8 cellular contexts compared by ENCODE assay signal in genomic region chr2:75647771-75648170, GRCh38. TPM values are rescaled to one million over a fixed set of nuclear protein-coding genes. Genes with fewer than 3 reads are reported as not detected.
DNase-seq lines count a peak whose midpoint lies in the region; ATAC-seq and TF ChIP-seq lines count a peak whose summit lies in the region.

No MANE protein-coding gene starts in this region.

- H3K27ac Mint-ChIP-seq in chondrocyte (ENCODE audit: unreplicated experiment) = no peak overlapping the region

- H3K9me2 ChIP-seq in MM.1S (replicated peaks; ENCODE audit: insufficient read depth, low read length) (no peaks in the 10 kb centered on the region), neural cell (ENCODE audit: insufficient read depth, low read length) (no peaks in the 10 kb centered on the region)

- peak overlapping the region; percentile 50 to 82 for H3K4me3 ChIP-seq in DND-41 (ENCODE audit: low read depth in 1 of 2, low read length in 2 of 2)
- peak overlapping the region; percentile 71 for H3K4me3 ChIP-seq in MM.1S (ENCODE audit: low read length)
- peak overlapping the region; percentile 81 for H3K4me3 ChIP-seq in neural cell (ENCODE audit: low read length)
- H3K4me3 ChIP-seq in uterus = peak overlapping the region in 1 of 2 donors; percentile 88

- H3K4me3 Mint-ChIP-seq in chondrocyte (ENCODE audit: unreplicated experiment) = peak overlapping the region; percentile 92

- no peak for DNase-seq in DND-41
- peak; percentile 29 for DNase-seq in MM.1S
- no peak for DNase-seq in chondrocyte (ENCODE audit: low spot score)
- no peak for DNase-seq in T-helper 9 cell
- DNase-seq in uterus = no peak

- intact Hi-C loops in uterus (cut with DNase I; ENCODE audit: low total_unique reads) = no loop called here

- no peaks in the 10 kb centered on the region for H3K27me3 Mint-ChIP-seq in chondrocyte (ENCODE audit: low read depth)

- no peaks in the 10 kb centered on the region for H3K27me3 ChIP-seq in DND-41 (ENCODE audit: insufficient read depth, low read length, poor library complexity)
- no peaks in the 10 kb centered on the region for H3K27me3 ChIP-seq in MM.1S (replicated peaks; ENCODE audit: insufficient read depth, low read length)
- H3K27me3 ChIP-seq in neural cell (ENCODE audit: insufficient read depth, low read depth, low read length) = no peaks in the 10 kb centered on the region
- H3K27me3 ChIP-seq in uterus = no peaks in the 10 kb centered on the region

- peaks cover 42% of the 10 kb centered on the region for H3K36me3 ChIP-seq in DND-41 (ENCODE audit: insufficient read depth, low read length)
- H3K36me3 ChIP-seq in MM.1S (replicated peaks; ENCODE audit: insufficient read depth, low read length) = no peaks in the 10 kb centered on the region
- peaks cover 5% of the 10 kb centered on the region for H3K36me3 ChIP-seq in neural cell (ENCODE audit: insufficient read depth, low read length)
- no peaks in the 10 kb centered on the region for H3K36me3 ChIP-seq in uterus

- TF ChIP-seq CTCF in DND-41 (IDR thresholded peaks at IDR 0.05; ENCODE audit: borderline replicate concordance, extremely low read depth, low read length, poor library complexity, severe bottlenecking) = no peak
- TF ChIP-seq CTCF in MM.1S (IDR thresholded peaks at IDR 0.05; ENCODE audit: low read length) = no peak
- TF ChIP-seq CTCF in chondrocyte (IDR thresholded peaks at IDR 0.05) = peak; percentile 7
- TF ChIP-seq CTCF in neural cell (IDR thresholded peaks at IDR 0.05; ENCODE audit: poor library complexity, severe bottlenecking) = no peak
- no peak for TF ChIP-seq CTCF in uterus (IDR thresholded peaks at IDR 0.05)

- H3K36me3 Mint-ChIP-seq in chondrocyte (ENCODE audit: low read depth) = peaks cover 14% of the 10 kb centered on the region

- TF ChIP-seq EP300 in neural cell (conservative IDR thresholded peaks at IDR 0.05; ENCODE audit: poor library complexity, severe bottlenecking) = no peak

- peak overlapping the region; percentile 79 for H3K9ac ChIP-seq in DND-41 (ENCODE audit: low read depth, low read length)
- H3K9ac ChIP-seq in MM.1S (ENCODE audit: low read length) = peak overlapping the region; percentile 85
- peak overlapping the region; percentile 85 for H3K9ac ChIP-seq in neural cell (ENCODE audit: low read length)

- H3K4me1 Mint-ChIP-seq in chondrocyte (ENCODE audit: low read depth) = peaks cover 24% of the 10 kb centered on the region

- ATAC-seq in DND-41 (ENCODE audit: insufficient read depth, low read depth) (no peak), GM19328 (IDR thresholded peaks at IDR 0.05; ENCODE audit: unreplicated experiment) (no peak), GM18868 (IDR thresholded peaks at IDR 0.05; ENCODE audit: unreplicated experiment) (no peak)

- no peak for TF ChIP-seq POLR2A in uterus (IDR thresholded peaks at IDR 0.05)

- H3K4me2 ChIP-seq in DND-41 (ENCODE audit: insufficient read depth, low read length) (peak overlapping the region; percentile 70), MM.1S (ENCODE audit: low read depth, low read length) (peak overlapping the region; percentile 90), neural cell (ENCODE audit: low read length) (peak overlapping the region; percentile 99)

- H2AFZ ChIP-seq in DND-41 (ENCODE audit: low read depth, low read length) = no peak overlapping the region
- H2AFZ ChIP-seq in MM.1S (ENCODE audit: low read length) = peak overlapping the region; percentile 75
- H2AFZ ChIP-seq in neural cell (ENCODE audit: low read depth, low read length) = no peak overlapping the region

- no peaks in the 10 kb centered on the region for H3K9me3 Mint-ChIP-seq in chondrocyte (ENCODE audit: low read depth)

- H3K79me2 ChIP-seq in DND-41 (ENCODE audit: insufficient read depth, low read length) (peaks cover 40% of the 10 kb centered on the region), MM.1S (ENCODE audit: low read length) (peaks cover 34% of the 10 kb centered on the region), neural cell (replicated peaks; ENCODE audit: insufficient read depth, low read length) (peaks cover 14% of the 10 kb centered on the region)

- H4K20me1 ChIP-seq in DND-41 (ENCODE audit: insufficient read depth, low read length) = 0 out of 2 replicates have a peak, but pooled peaks cover 5% of the 10 kb centered on the region
- no peaks in the 10 kb centered on the region for H4K20me1 ChIP-seq in MM.1S (ENCODE audit: insufficient read depth, low read length)
- no peaks in the 10 kb centered on the region for H4K20me1 ChIP-seq in neural cell (ENCODE audit: insufficient read depth)

- H3K4me1 ChIP-seq in DND-41 (ENCODE audit: insufficient read depth, low read length) (peaks cover 32% of the 10 kb centered on the region), MM.1S (ENCODE audit: low read length) (no peaks in the 10 kb centered on the region; the same call in none of the 2 replicates), uterus (no peaks in the 10 kb centered on the region)

- TF ChIP-seq RAD21 in neural cell (conservative IDR thresholded peaks at IDR 0.05) = no peak

- H3F3A ChIP-seq in MM.1S (ENCODE audit: insufficient read depth, low read length) (peaks cover 6% of the 10 kb centered on the region), neural cell (ENCODE audit: insufficient read depth, low read length, poor library complexity, severe bottlenecking) (no peaks in the 10 kb centered on the region)

- H3K9me3 ChIP-seq in DND-41 (ENCODE audit: insufficient read depth, low read length, severe bottlenecking) (peaks cover 7% of the 10 kb centered on the region), MM.1S (replicated peaks; ENCODE audit: insufficient read depth, low read length) (no peaks in the 10 kb centered on the region), neural cell (ENCODE audit: low read length) (no peaks in the 10 kb centered on the region), uterus (no peaks in the 10 kb centered on the region)

- no peak overlapping the region; the same call in 1 of the 2 replicates for H3K27ac ChIP-seq in DND-41 (ENCODE audit: low read length)
- H3K27ac ChIP-seq in MM.1S (ENCODE audit: low read length) = peak overlapping the region; percentile 73; the same call in 1 of the 2 replicates
- no peak overlapping the region for H3K27ac ChIP-seq in neural cell (ENCODE audit: low read length)
- peak overlapping the region in 1 of 2 donors; percentile 70 for H3K27ac ChIP-seq in uterus

TF ChIP-seq in neural cell, 6 proteins besides CTCF, POLR2A, EP300 and RAD21:
- TF ChIP-seq SMC3 (conservative IDR thresholded peaks at IDR 0.05; ENCODE audit: poor library complexity) = no peak

RNA-seq across cellular contexts. Expression of gene MRPL19, which starts 1.2 kb away (rescaled TPM):
- total RNA-seq in chondrocyte (43.5 to 52.3 TPM (median 47.8 TPM) in 3 replicates), uterus (10 to 100 TPM; 27.9 to 64.0 (median 45.8) TPM)
- 28.1 and 36.7 TPM in 2 replicates for polyA plus RNA-seq in neural cell
- polyA minus RNA-seq in neural cell = 43.1 and 58.5 TPM in 2 replicates
